In the genomic region with DNA sequence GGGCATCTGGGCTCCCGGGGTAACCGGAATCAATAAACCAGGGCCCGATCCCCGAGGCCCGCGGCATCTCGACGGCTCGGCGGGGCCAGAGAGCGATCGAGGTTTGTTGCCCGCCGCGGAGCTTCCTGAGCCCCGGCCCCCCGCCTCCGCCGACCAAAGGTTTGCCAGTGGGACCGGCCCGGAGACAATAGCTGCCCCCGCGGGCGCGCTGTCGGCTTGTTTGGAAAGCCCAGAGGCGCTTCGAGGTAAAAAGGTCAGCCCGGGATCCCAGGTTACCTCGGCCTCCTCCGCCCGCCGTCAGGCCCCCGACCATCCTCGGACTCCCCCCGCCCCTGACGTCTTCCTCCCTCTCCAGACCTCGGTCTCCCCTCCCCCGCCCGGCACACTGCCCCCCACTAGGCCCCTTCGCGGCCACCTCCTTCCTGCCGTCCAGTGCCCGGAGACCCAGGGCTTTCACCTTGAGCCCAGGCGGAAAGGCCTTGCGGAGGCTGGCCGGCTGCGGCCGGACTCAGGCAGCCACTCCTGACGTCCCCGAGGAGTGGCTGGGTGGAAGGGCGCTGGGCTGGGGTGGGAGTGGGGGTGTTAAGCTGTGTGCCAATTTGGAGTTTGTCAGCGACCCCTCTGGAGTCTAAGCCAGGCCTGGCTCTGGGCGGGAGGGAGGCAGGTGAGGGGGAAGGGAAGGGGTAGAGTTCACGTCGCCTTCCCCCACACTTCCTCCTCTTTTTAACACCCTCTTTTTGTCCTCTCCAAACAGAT, we compare ENCODE assay signal across 1 cellular context.
TF ChIP-seq lines count a peak whose summit lies in the region.

No MANE protein-coding gene starts in this region.

TF ChIP-seq in endothelial cell of umbilical vein, 7 proteins besides CTCF, POLR2A, EP300 and RAD21:
- no peak for TF ChIP-seq GATA2 (IDR thresholded peaks at IDR 0.05; ENCODE audit: insufficient read depth, insufficient read length, low read depth, low read length)
- TF ChIP-seq MYC (IDR thresholded peaks at IDR 0.05; ENCODE audit: low read depth, low read length), result no peak
- no peak for TF ChIP-seq EZH2 (IDR thresholded peaks at IDR 0.05; ENCODE audit: borderline replicate concordance, low read depth, low read length, severe bottlenecking)
- no peak for TF ChIP-seq POLR2AphosphoS5 (IDR thresholded peaks at IDR 0.05; ENCODE audit: insufficient read depth, low read depth, low read length)
- TF ChIP-seq FOS (IDR thresholded peaks at IDR 0.05; ENCODE audit: borderline replicate concordance, insufficient read depth, low read length), result no peak
- no peak for TF ChIP-seq JUN (IDR thresholded peaks at IDR 0.05; ENCODE audit: borderline replicate concordance, insufficient read depth, insufficient read length, low read depth)
TF ChIP-seq in endothelial cell of umbilical vein: peak in this region for 0.
